In genomic region chr15:35557544-35557943, GRCh38 we compare ENCODE assay signal across 1 cellular context.
TF ChIP-seq lines count a peak whose summit lies in the region.

No MANE protein-coding gene starts in this region.

TF ChIP-seq in K562, 482 proteins besides CTCF, POLR2A, EP300 and RAD21 (continued from another document and continues in another):
- TF ChIP-seq ZNF639 (CRISPR knock-in tag; conservative IDR thresholded peaks at IDR 0.05 in 1 of 2, IDR thresholded peaks at IDR 0.05 in 1 of 2): peak in 1 of 2 experiments; percentile 68; a peak in 2 of 4 replicates
- TF ChIP-seq NFE2L1 (tag; IDR thresholded peaks at IDR 0.05; ENCODE audit: borderline replicate concordance, low read depth): peak; percentile 97
- peak; percentile 92 for TF ChIP-seq CBFA2T2 (conservative IDR thresholded peaks at IDR 0.05)
- peak; percentile 50; the same call in 1 of the 2 replicates for TF ChIP-seq CREB1 (IDR thresholded peaks at IDR 0.05)
- TF ChIP-seq CREB1 (CRISPR knock-in tag; IDR thresholded peaks at IDR 0.05): no peak
- peak; percentile 59; the same call in 1 of the 2 replicates for TF ChIP-seq ZBTB26 (CRISPR knock-in tag; IDR thresholded peaks at IDR 0.05)
- TF ChIP-seq ZBTB12 (CRISPR knock-in tag; IDR thresholded peaks at IDR 0.05): no peak
- 0 out of 2 replicates have a peak, but pooled peaks have one; percentile 24 for TF ChIP-seq SMAD4 (CRISPR knock-in tag; conservative IDR thresholded peaks at IDR 0.05)
- TF ChIP-seq MNT (conservative IDR thresholded peaks at IDR 0.05): peak; percentile 36 to 70; a peak in 3 of 4 replicates
- peak; percentile 87 for TF ChIP-seq ELF4 (CRISPR knock-in tag; IDR thresholded peaks at IDR 0.05)
- no peak for TF ChIP-seq ETV6 (IDR thresholded peaks at IDR 0.05; ENCODE audit: borderline replicate concordance in 1 of 2, low read depth in 2 of 2, low read length in 1 of 2)
- TF ChIP-seq ETV6 (CRISPR knock-in tag; IDR thresholded peaks at IDR 0.05; ENCODE audit: borderline replicate concordance): no peak
- TF ChIP-seq ZC3H8 (IDR thresholded peaks at IDR 0.05): no peak
- TF ChIP-seq SAP30 (IDR thresholded peaks at IDR 0.05; ENCODE audit: borderline replicate concordance, insufficient read depth, low read depth, low read length, poor library complexity, severe bottlenecking): no peak
- peak; percentile 100 for TF ChIP-seq JUND (IDR thresholded peaks at IDR 0.05; ENCODE audit: borderline replicate concordance, low read depth, low read length)
- peak; percentile 100 for TF ChIP-seq JUND (tag; IDR thresholded peaks at IDR 0.05; ENCODE audit: borderline replicate concordance, low read depth, low read length)
- peak; percentile 38; the same call in 1 of the 2 replicates for TF ChIP-seq MYC (IDR thresholded peaks at IDR 0.05; ENCODE audit: low read depth, low read length)
- no peak for TF ChIP-seq MYC (CRISPR knock-in tag; IDR thresholded peaks at IDR 0.05; ENCODE audit: borderline replicate concordance, low read depth)
- TF ChIP-seq ZNF175 (CRISPR knock-in tag; IDR thresholded peaks at IDR 0.05; ENCODE audit: low read depth): peak; percentile 75; the same call in 1 of the 2 replicates
- TF ChIP-seq ZNF408 (CRISPR knock-in tag; IDR thresholded peaks at IDR 0.05; ENCODE audit: low read depth): no peak
- TF ChIP-seq E4F1 (CRISPR knock-in tag; IDR thresholded peaks at IDR 0.05; ENCODE audit: borderline replicate concordance): no peak
- TF ChIP-seq ZSCAN32 (CRISPR knock-in tag; IDR thresholded peaks at IDR 0.05): no peak
- peak; percentile 35; the same call in 1 of the 2 replicates for TF ChIP-seq POLR2H (tag; IDR thresholded peaks at IDR 0.05; ENCODE audit: low read depth)
- peak; percentile 93 for TF ChIP-seq TEAD4 (IDR thresholded peaks at IDR 0.05; ENCODE audit: low read length)
- TF ChIP-seq TEAD4 (CRISPR knock-in tag; IDR thresholded peaks at IDR 0.05; ENCODE audit: borderline replicate concordance): no peak
- no peak for TF ChIP-seq SIRT6 (IDR thresholded peaks at IDR 0.05; ENCODE audit: low read depth, low read length)
- TF ChIP-seq ZFX (CRISPR knock-in tag; IDR thresholded peaks at IDR 0.05): no peak
- TF ChIP-seq ZNF507 (tag; conservative IDR thresholded peaks at IDR 0.05): no peak
- peak; percentile 90 for TF ChIP-seq SOX6 (IDR thresholded peaks at IDR 0.05)
- peak; percentile 77 for TF ChIP-seq ZNF384 (IDR thresholded peaks at IDR 0.05; ENCODE audit: low read depth, low read length)
- peak; percentile 99 for TF ChIP-seq ARID3A (IDR thresholded peaks at IDR 0.05; ENCODE audit: borderline replicate concordance, low read depth, low read length)
- TF ChIP-seq MECOM (CRISPR knock-in tag; IDR thresholded peaks at IDR 0.05): peak; percentile 83
- TF ChIP-seq ZNF766 (CRISPR knock-in tag; conservative IDR thresholded peaks at IDR 0.05): peak; percentile 54; the same call in 1 of the 2 replicates
- no peak for TF ChIP-seq ZNF780A (CRISPR knock-in tag; IDR thresholded peaks at IDR 0.05)
- TF ChIP-seq IRF9 (tag; IDR thresholded peaks at IDR 0.05): peak; percentile 11; the same call in 1 of the 2 replicates
- 0 out of 2 replicates have a peak, but pooled peaks have one; percentile 29 for TF ChIP-seq ZNF24 (IDR thresholded peaks at IDR 0.05)
- TF ChIP-seq ASH1L (IDR thresholded peaks at IDR 0.05; ENCODE audit: borderline replicate concordance, low read depth, partially characterized antibody): no peak
- peak; percentile 100 for TF ChIP-seq JUN (IDR thresholded peaks at IDR 0.05; ENCODE audit: borderline replicate concordance, low read depth, low read length)
- TF ChIP-seq JUN (CRISPR knock-in tag; IDR thresholded peaks at IDR 0.05; ENCODE audit: borderline replicate concordance): peak; percentile 91; the same call in 1 of the 2 replicates
- TF ChIP-seq ESRRB (CRISPR knock-in tag; IDR thresholded peaks at IDR 0.05; ENCODE audit: borderline replicate concordance): no peak
- TF ChIP-seq C11orf30 (IDR thresholded peaks at IDR 0.05; ENCODE audit: low read depth): peak; percentile 100
- TF ChIP-seq NEUROD1 (IDR thresholded peaks at IDR 0.05; ENCODE audit: borderline replicate concordance, low read depth, low read length, partially characterized antibody): peak; percentile 88
- TF ChIP-seq GATA2 (CRISPR knock-in tag; IDR thresholded peaks at IDR 0.05): peak; percentile 44; the same call in 1 of the 2 replicates
- 0 out of 2 replicates have a peak, but pooled peaks have one; percentile 11 for TF ChIP-seq MXI1 (IDR thresholded peaks at IDR 0.05; ENCODE audit: low read depth, low read length)
- peak; percentile 70; the same call in 1 of the 2 replicates for TF ChIP-seq KLF16 (IDR thresholded peaks at IDR 0.05)
- TF ChIP-seq LCOR (CRISPR knock-in tag; IDR thresholded peaks at IDR 0.05): 0 out of 2 replicates have a peak, but pooled peaks have one; percentile 62
- TF ChIP-seq UBTF (IDR thresholded peaks at IDR 0.05; ENCODE audit: borderline replicate concordance in 1 of 2, low read depth in 2 of 2, low read length in 2 of 2): no peak
- TF ChIP-seq ATF3 (IDR thresholded peaks at IDR 0.05): peak; percentile 100
- TF ChIP-seq ATF3 (CRISPR knock-in tag; conservative IDR thresholded peaks at IDR 0.05): peak; percentile 96; the same call in 1 of the 2 replicates
- peak; percentile 85 for TF ChIP-seq NCOA1 (IDR thresholded peaks at IDR 0.05; ENCODE audit: low read depth)
- no peak for TF ChIP-seq PATZ1 (CRISPR knock-in tag; IDR thresholded peaks at IDR 0.05; ENCODE audit: borderline replicate concordance)
- TF ChIP-seq FOS (IDR thresholded peaks at IDR 0.05; ENCODE audit: extremely low read depth, insufficient read length): peak; percentile 83
- no peak for TF ChIP-seq MCM5 (IDR thresholded peaks at IDR 0.05; ENCODE audit: low read depth)
